ENCODE assay signal across 1 cellular context in genomic region chr7:19122018-19122588, GRCh38.
A peak's percentile ranks its signal among the peaks of the same experiment; 100 is the strongest.
TF ChIP-seq lines count a peak whose summit lies in the region.

No MANE protein-coding gene starts in this region.

TF ChIP-seq in H1, 55 proteins besides CTCF, POLR2A, EP300 and RAD21:
- TF ChIP-seq RNF2 (IDR thresholded peaks at IDR 0.05; ENCODE audit: borderline replicate concordance, low read depth, low read length, missing control alignments, poor library complexity, severe bottlenecking) (no peak), CHD7 (IDR thresholded peaks at IDR 0.05; ENCODE audit: insufficient replicate concordance, low read length) (peak; percentile 16)
